ENCODE assay signal across 8 cellular contexts in the genomic region with DNA sequence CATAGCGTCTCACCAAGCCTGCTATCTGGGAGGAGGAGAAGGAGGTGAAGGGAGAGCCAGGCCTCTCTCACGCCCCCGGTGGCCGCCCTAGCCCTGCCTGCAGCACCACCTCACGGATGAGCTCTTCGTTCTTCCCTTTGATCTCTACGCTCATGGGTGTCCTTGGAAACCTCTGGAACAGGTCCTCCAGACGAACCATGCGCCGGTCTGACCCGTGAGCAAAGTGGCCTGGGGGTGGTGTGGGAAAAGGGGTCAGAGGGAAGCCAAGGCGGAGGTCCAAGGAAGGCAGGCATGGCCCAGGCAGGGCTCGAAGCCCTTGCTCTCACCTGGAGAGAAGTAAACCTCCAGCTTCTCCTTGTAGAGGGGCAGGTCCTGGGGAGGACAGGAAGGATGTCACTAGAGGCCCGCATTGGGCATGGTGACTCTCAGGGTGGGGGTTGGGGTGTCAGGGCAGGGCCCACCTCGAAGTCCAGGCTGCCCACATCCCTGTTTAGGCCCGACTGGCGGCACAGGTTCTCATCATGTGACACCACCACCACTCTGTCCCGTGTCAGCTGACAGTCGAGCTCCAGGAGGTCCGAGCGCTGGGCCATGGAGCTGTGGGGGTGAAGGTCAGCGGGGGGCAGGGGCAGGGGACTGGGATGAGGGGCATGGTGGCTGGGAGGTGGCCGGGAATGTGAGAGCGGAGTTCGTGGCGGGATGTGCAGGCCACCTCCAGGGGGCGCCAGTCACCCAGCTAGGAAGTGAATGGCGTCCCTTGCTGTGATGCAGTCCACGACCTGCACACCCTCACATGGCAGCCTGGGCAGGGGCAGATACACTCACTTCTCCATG. TPM values are rescaled to one million over a fixed set of nuclear protein-coding genes. Genes with fewer than 3 reads are reported as not detected.
DNase-seq lines count a peak whose midpoint lies in the region; ATAC-seq and TF ChIP-seq lines count a peak whose summit lies in the region.

No MANE protein-coding gene starts in this region.

- H3K27ac ChIP-seq in dorsolateral prefrontal cortex (peak overlapping the region in 4 of 59 donors; percentile 1 to 30 (median 4)), mucosa of rectum (ENCODE audit: low read depth in 2 of 2, low read length in 2 of 2) (peak overlapping the region; percentile 86 to 90), tibial artery (no peak overlapping the region)

- POLR2A ChIA-PET in activated CD4-positive, alpha-beta T cell treated with anti-CD3 and anti-CD28 coated beads for 36 hours (lab: Charles Lee) = interaction anchor here (0.5 to 0.9 kb wide), 2 partner anchors 20 to 45 kb away, joined by 3 read pairs; no protein-coding TSS in a partner anchor

- H3K27me3 ChIP-seq in dorsolateral prefrontal cortex = no peaks in the 10 kb centered on the region
- H3K27me3 ChIP-seq in mucosa of rectum (ENCODE audit: control insufficient read depth in 2 of 2, insufficient read depth in 2 of 2, low read length in 2 of 2) = no peaks in the 10 kb centered on the region
- H3K27me3 ChIP-seq in tibial artery = no peaks in the 10 kb centered on the region

- H3K9me3 Mint-ChIP-seq in activated CD4-positive, alpha-beta T cell treated with anti-CD3 and anti-CD28 coated beads for 36 hours (ENCODE audit: low read depth) = no peaks in the 10 kb centered on the region

- no peak overlapping the region for H3K4me3 ChIP-seq in Jurkat, Clone E6-1 (ENCODE audit: low read length)
- H3K4me3 ChIP-seq in dorsolateral prefrontal cortex (no peak overlapping the region), mucosa of rectum (ENCODE audit: low read length in 2 of 2) (peak overlapping the region in 1 of 2 donors; percentile 49), tibial artery (no peak overlapping the region)

- no peak overlapping the region for H3K4me3 Mint-ChIP-seq in activated CD4-positive, alpha-beta T cell treated with anti-CD3 and anti-CD28 coated beads for 36 hours

- no peaks in the 10 kb centered on the region for H3K27me3 Mint-ChIP-seq in activated CD4-positive, alpha-beta T cell treated with anti-CD3 and anti-CD28 coated beads for 36 hours

- H3K4me1 ChIP-seq in mucosa of rectum (ENCODE audit: control insufficient read depth in 2 of 2, insufficient read depth in 2 of 2, low read length in 2 of 2) = peaks cover 38 to 46% of the 10 kb centered on the region in 2 donors
- H3K4me1 ChIP-seq in tibial artery = peaks cover 0 to 7% (median 0%) of the 10 kb centered on the region in 4 donors

- CTCF ChIA-PET in activated CD4-positive, alpha-beta T cell treated with anti-CD3 and anti-CD28 coated beads for 36 hours (lab: Charles Lee) = interaction anchor here (0.5 to 4.6 kb wide), 11 partner anchors 9 to 585 kb away, joined by 3 to 31 read pairs (median 4); a partner anchor contains a TSS

- peak overlapping the region in 1 of 2 donors; percentile 77 for H3K9ac ChIP-seq in mucosa of rectum (ENCODE audit: low read depth in 1 of 2, low read length in 2 of 2)

- no peaks in the 10 kb centered on the region for H3K9me3 ChIP-seq in mucosa of rectum (ENCODE audit: control insufficient read depth in 2 of 2, low read length in 2 of 2)
- H3K9me3 ChIP-seq in tibial artery = no peaks in the 10 kb centered on the region

- TF ChIP-seq CTCF in dorsolateral prefrontal cortex (IDR thresholded peaks at IDR 0.05 in 54 of 56, conservative IDR thresholded peaks at IDR 0.05 in 2 of 56; ENCODE audit: low read depth in 1 of 56, partially characterized antibody in 56 of 56) (peak; percentile 17 to 77 (median 60)), tibial artery (IDR thresholded peaks at IDR 0.05) (peak; percentile 60 to 68)

- H3K36me3 ChIP-seq in mucosa of rectum (ENCODE audit: control insufficient read depth in 2 of 2, insufficient read depth in 2 of 2, low read length in 2 of 2) (peaks cover 35 to 42% of the 10 kb centered on the region in 2 donors), tibial artery (peaks cover 53 to 96% (median 85%) of the 10 kb centered on the region in 3 donors)

- intact Hi-C loops in activated CD4-positive, alpha-beta T cell treated with anti-CD3 and anti-CD28 coated beads for 36 hours (cut with DNase I, micrococcal nuclease) = loop anchor here in 1 of 2 experiments (10.0 kb wide), 1 partner anchor 292 kb away; a partner anchor contains a TSS
- intact Hi-C loops in dorsolateral prefrontal cortex (cut with DNase I) (no loop called here), tibial artery (cut with DNase I; ENCODE audit: low total_unique reads) (no loop called here)

- peak; percentile 4 for DNase-seq in COR-L47 (lab: John Stamatoyannopoulos, UW)
- DNase-seq in Jurkat, Clone E6-1 (ENCODE audit: low read depth, low spot score) = peak; percentile 63
- DNase-seq in activated CD4-positive, alpha-beta T cell treated with anti-CD3 and anti-CD28 coated beads for 36 hours = peak; percentile 85
- peak in 5 of 10 donors; percentile 47 to 62 (median 53) for DNase-seq in dorsolateral prefrontal cortex
- DNase-seq in tibial artery = peak; percentile 57 to 76

- ATAC-seq in activated CD4-positive, alpha-beta T cell treated with anti-CD3 and anti-CD28 coated beads for 36 hours = peak; percentile 80
- ATAC-seq in HG02763 (IDR thresholded peaks at IDR 0.05; ENCODE audit: unreplicated experiment) (no peak), GM21423 (IDR thresholded peaks at IDR 0.05; ENCODE audit: unreplicated experiment) (no peak)

- H3K36me3 Mint-ChIP-seq in activated CD4-positive, alpha-beta T cell treated with anti-CD3 and anti-CD28 coated beads for 36 hours (ENCODE audit: low read depth) = peaks cover 9% of the 10 kb centered on the region

- H3K27ac Mint-ChIP-seq in activated CD4-positive, alpha-beta T cell treated with anti-CD3 and anti-CD28 coated beads for 36 hours = no peak overlapping the region

- peaks cover 6% of the 10 kb centered on the region for H3K4me1 Mint-ChIP-seq in activated CD4-positive, alpha-beta T cell treated with anti-CD3 and anti-CD28 coated beads for 36 hours

RNA-seq across cellular contexts. Expression of a gene that starts 0.9 kb away (rescaled TPM):
- polyA plus RNA-seq in Jurkat, Clone E6-1 (2012; ENCODE audit: insufficient read depth, insufficient read length) = 3.9 TPM
- total RNA-seq in activated CD4-positive, alpha-beta T cell treated with anti-CD3 and anti-CD28 coated beads for 36 hours = 1 to 10 TPM; 6.1 to 7.0 TPM
- 10 to 100 TPM in 23 of 120 experiments, 1 to 10 TPM in 97; 1.6 to 23.5 (median 6.4) TPM for total RNA-seq in dorsolateral prefrontal cortex

RNA-seq across cellular contexts. Expression of a gene that starts 10.6 kb away (rescaled TPM):
- 91.9 TPM for polyA plus RNA-seq in Jurkat, Clone E6-1 (2012; ENCODE audit: insufficient read depth, insufficient read length)
- 10 to 100 TPM; 59.0 to 81.7 TPM for total RNA-seq in activated CD4-positive, alpha-beta T cell treated with anti-CD3 and anti-CD28 coated beads for 36 hours
- total RNA-seq in dorsolateral prefrontal cortex = 100 to 1,000 TPM; 144 to 353 (median 233) TPM

RNA-seq across cellular contexts. Expression of a gene that starts 16.4 kb away (rescaled TPM):
- 1.2 TPM for polyA plus RNA-seq in Jurkat, Clone E6-1 (2012; ENCODE audit: insufficient read depth, insufficient read length)
- 10 to 100 TPM; 17.4 to 19.1 TPM for total RNA-seq in activated CD4-positive, alpha-beta T cell treated with anti-CD3 and anti-CD28 coated beads for 36 hours
- total RNA-seq in dorsolateral prefrontal cortex = 100 to 1,000 TPM; 149 to 346 (median 234) TPM

RNA-seq across cellular contexts. Expression of a gene that starts 20.7 kb away (rescaled TPM):
- polyA plus RNA-seq in Jurkat, Clone E6-1 (2012; ENCODE audit: insufficient read depth, insufficient read length) = 4.3 TPM
- total RNA-seq in activated CD4-positive, alpha-beta T cell treated with anti-CD3 and anti-CD28 coated beads for 36 hours = 1 to 10 TPM; 2.7 to 3.0 TPM
- 1 to 10 TPM in 113 of 120 experiments, under 1 TPM in 7; 0.38 to 5.7 (median 2.2) TPM for total RNA-seq in dorsolateral prefrontal cortex

RNA-seq across cellular contexts. Expression of a gene that starts 36.6 kb away (rescaled TPM):
- 186 TPM for polyA plus RNA-seq in Jurkat, Clone E6-1 (2012; ENCODE audit: insufficient read depth, insufficient read length)
- total RNA-seq in activated CD4-positive, alpha-beta T cell treated with anti-CD3 and anti-CD28 coated beads for 36 hours = 100 to 1,000 TPM; 106 to 113 TPM
- total RNA-seq in dorsolateral prefrontal cortex = 10 to 100 TPM; 23.6 to 41.9 (median 31.5) TPM

Comparison
In these comparisons a context has a peak if more than half of its experiments do, and no peak if none do; other contexts are left out.
1. H3K27ac ChIP-seq: peak in mucosa of rectum (2 of 2); none in tibial artery (0 of 2).
2. RNA of a gene that starts 16.4 kb away (total RNA-seq): 149 to 346 TPM in dorsolateral prefrontal cortex; 17.4 to 19.1 TPM in activated CD4-positive, alpha-beta T cell treated with anti-CD3 and anti-CD28 coated beads for 36 hours; every median in the first group is over 4 times any median in the second.